ENCODE assay signal across 25 cellular contexts in the genomic region with DNA sequence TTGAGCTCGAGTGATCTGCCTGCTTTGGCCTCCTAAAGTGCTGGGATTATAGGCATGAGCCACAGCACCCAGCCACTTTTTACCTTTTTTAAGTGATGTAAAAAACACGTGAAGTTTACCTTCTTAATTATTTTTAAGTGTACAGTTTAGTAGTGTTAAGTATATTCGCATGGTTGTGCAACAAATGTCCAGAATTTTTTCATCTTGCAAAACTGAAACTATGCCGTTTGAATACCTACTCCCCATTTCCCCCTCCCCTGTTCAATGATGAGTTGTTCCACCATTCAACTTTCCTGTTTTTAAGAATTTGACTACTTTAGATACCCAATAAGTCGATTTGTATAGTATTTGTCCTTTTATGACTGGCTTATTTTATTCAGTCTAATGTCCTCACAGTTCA. TPM values are rescaled to one million over a fixed set of nuclear protein-coding genes. Genes with fewer than 3 reads are reported as not detected.
DNase-seq lines count a peak whose midpoint lies in the region; ATAC-seq and TF ChIP-seq lines count a peak whose summit lies in the region.
"Had no signal": no experiment of that assay in that cellular context is flagged by ENCODE, and none has a peak within 500 bp of the region (broad histone marks: within the 10 kb centered on the region; RNA-seq: fewer than 3 reads in every experiment).

No MANE protein-coding gene starts in this region.

- H2AFZ ChIP-seq in IMR-90 (replicated peaks; ENCODE audit: low read length, poor library complexity), result no peak overlapping the region

- no peak overlapping the region for H3K56ac ChIP-seq in IMR-90 (ENCODE audit: extremely low read depth, insufficient read depth, low read length)

- TF ChIP-seq RAD21 in IMR-90 (IDR thresholded peaks at IDR 0.05; ENCODE audit: low read length), result no peak

- CTCF ChIA-PET in IMR-90 (lab: Yijun Ruan, JAX), result no interaction called here

- no peak overlapping the region for H4K91ac ChIP-seq in IMR-90 (ENCODE audit: insufficient read depth, low read depth, low read length)

- peak overlapping the region; percentile 46; the same call in 1 of the 2 replicates for H3K4me2 ChIP-seq in IMR-90 (ENCODE audit: low read depth, low read length)

- no peak overlapping the region for H4K5ac ChIP-seq in IMR-90 (ENCODE audit: low read depth, low read length)

- H3K4ac ChIP-seq in IMR-90 (ENCODE audit: low read depth, low read length), result no peak overlapping the region

- H4K8ac ChIP-seq in IMR-90 (ENCODE audit: low read depth in 2 of 2, low read length in 2 of 2), result no peak overlapping the region

- H3K9ac ChIP-seq in IMR-90 (ENCODE audit: low read depth, low read length), result no peak overlapping the region

- H4K20me1 ChIP-seq in IMR-90 (ENCODE audit: insufficient read depth, low read length), result peaks cover 68% of the 10 kb centered on the region

- peaks cover 12 to 65% of the 10 kb centered on the region in 2 experiments for H3K79me1 ChIP-seq in IMR-90 (ENCODE audit: low read depth in 1 of 2, low read length in 2 of 2)

- peaks cover 3% of the 10 kb centered on the region; the same call in 1 of the 2 replicates for H3K9me1 ChIP-seq in IMR-90 (ENCODE audit: insufficient read depth, low read length)

- no peak for TF ChIP-seq POLR2A in IMR-90 (IDR thresholded peaks at IDR 0.05; ENCODE audit: low read depth, low read length)
- no peak for TF ChIP-seq POLR2A in thyroid gland (IDR thresholded peaks at IDR 0.05)

- H3K9me3 ChIP-seq in IMR-90 (ENCODE audit: control insufficient read depth, insufficient read depth, low read length), result no peaks in the 10 kb centered on the region
- no peaks in the 10 kb centered on the region for H3K9me3 ChIP-seq in thyroid gland
- H3K9me3 ChIP-seq: SJSA1, testis had no signal

- TF ChIP-seq CTCF in IMR-90 (conservative IDR thresholded peaks at IDR 0.05; ENCODE audit: low read depth, low read length) (no peak), thyroid gland (IDR thresholded peaks at IDR 0.05) (no peak), progenitor cell of endocrine pancreas (IDR thresholded peaks at IDR 0.05; ENCODE audit: unreplicated experiment) (no peak)

- peaks cover 69% of the 10 kb centered on the region for H3K4me1 Mint-ChIP-seq in activated naive CD8-positive, alpha-beta T cell (ENCODE audit: low read depth)
- peaks cover 39% of the 10 kb centered on the region for H3K4me1 Mint-ChIP-seq in activated naive CD8-positive, alpha-beta T cell treated with anti-CD3 and anti-CD28 coated beads, Interleukin-2, amount 50 U/mL, for 24 hours
- H3K4me1 Mint-ChIP-seq in progenitor cell of endocrine pancreas (ENCODE audit: low read depth), result no peaks in the 10 kb centered on the region

- no peaks in the 10 kb centered on the region for H3K9me3 Mint-ChIP-seq in activated naive CD8-positive, alpha-beta T cell (ENCODE audit: low read depth)
- H3K9me3 Mint-ChIP-seq in activated naive CD8-positive, alpha-beta T cell treated with anti-CD3 and anti-CD28 coated beads, Interleukin-2, amount 50 U/mL, for 24 hours, result no peaks in the 10 kb centered on the region
- H3K9me3 Mint-ChIP-seq in progenitor cell of endocrine pancreas (ENCODE audit: low read depth), result no peaks in the 10 kb centered on the region
- H3K9me3 Mint-ChIP-seq: activated T-helper 17 cell treated with anti-CD3 and anti-CD28 coated beads, Interleukin-2, amount 50 U/mL, for 72 hours; CD4-positive, alpha-beta T cell; central memory CD8-positive, alpha-beta T cell had no signal

- no peak for DNase-seq in activated naive CD8-positive, alpha-beta T cell treated with anti-CD3 and anti-CD28 coated beads, Interleukin-2, amount 50 U/mL, for 24 hours
- DNase-seq in IMR-90, result no peak
- peak; percentile 48 for DNase-seq in iris pigment epithelial cell (ENCODE audit: low read depth)
- no peak for DNase-seq in thyroid gland
- no peak for DNase-seq in progenitor cell of endocrine pancreas (ENCODE audit: low spot score, unreplicated experiment)
- DNase-seq in NCI-H2171 (lab: John Stamatoyannopoulos, UW), result no peak
- DNase-seq in NCI-H1417 (lab: John Stamatoyannopoulos, UW), result no peak
- DNase-seq: activated CD4-positive, alpha-beta T cell treated with anti-CD3 and anti-CD28 coated beads, Interleukin-2, amount 50 U/mL, for 1 hour; activated CD8-positive, alpha-beta memory T cell treated with anti-CD3 and anti-CD28 coated beads, Interleukin-2, amount 10 ng/mL, durations not matched to agents 7 days and 5 days; activated naive CD8-positive, alpha-beta T cell treated with anti-CD3 and anti-CD28 coated beads for 36 hours; CD4-positive, alpha-beta T cell; EL; mesenchymal stem cell; NCI-H146; NCI-H510A; occipital lobe; stimulated activated CD4-positive, alpha-beta T cell treated with anti-CD3 and anti-CD28 coated beads, Interleukin-1b, Interleukin-23, amount 100 ng/mL, for 48 hours; T-helper 1 cell; testis had no signal

- intact Hi-C loops in IMR-90 (cut with micrococcal nuclease), result no loop called here
- intact Hi-C loops in thyroid gland (cut with DNase I), result no loop called here

- H3K4me1 ChIP-seq in IMR-90 (ENCODE audit: control insufficient read depth, insufficient read depth, low read length) (0 out of 2 replicates have a peak, but pooled peaks cover 2% of the 10 kb centered on the region), thyroid gland (peaks cover 31 to 40% of the 10 kb centered on the region in 2 donors)
- H3K4me1 ChIP-seq: testis had no signal

- in situ Hi-C loops in IMR-90 (cut with MboI; ENCODE audit: low sequenced_read_pairs), result loop anchor here (25.0 kb wide), 1 partner anchor 1057 kb away; no protein-coding TSS in a partner anchor

- no peak overlapping the region for H3K23ac ChIP-seq in IMR-90 (ENCODE audit: low read depth, low read length)

- H2AK5ac ChIP-seq in IMR-90 (ENCODE audit: low read depth, low read length), result no peak overlapping the region

- no peak overlapping the region for H3K4me3 ChIP-seq in IMR-90 (ENCODE audit: insufficient read depth, low read depth, low read length)
- H3K4me3 ChIP-seq in thyroid gland (replicated peaks in 1 of 3), result no peak overlapping the region
- H3K4me3 ChIP-seq: SJSA1, testis had no signal

- H2BK120ac ChIP-seq in IMR-90 (ENCODE audit: low read depth, low read length), result no peak overlapping the region

- H2BK5ac ChIP-seq in IMR-90 (ENCODE audit: low read depth, low read length, poor library complexity, severe bottlenecking), result no peak overlapping the region

- H3K18ac ChIP-seq in IMR-90 (ENCODE audit: low read depth, low read length), result no peak overlapping the region

- no peak overlapping the region for H3K14ac ChIP-seq in IMR-90 (replicated peaks; ENCODE audit: low read depth, low read length)

- H3K36me3 Mint-ChIP-seq in activated naive CD8-positive, alpha-beta T cell, result peaks cover 16% of the 10 kb centered on the region
- peaks cover 22% of the 10 kb centered on the region for H3K36me3 Mint-ChIP-seq in activated naive CD8-positive, alpha-beta T cell treated with anti-CD3 and anti-CD28 coated beads, Interleukin-2, amount 50 U/mL, for 24 hours (ENCODE audit: low read depth)
- peaks cover 1% of the 10 kb centered on the region for H3K36me3 Mint-ChIP-seq in progenitor cell of endocrine pancreas (ENCODE audit: insufficient read depth)

- peak overlapping the region; percentile 71 for H3K27ac Mint-ChIP-seq in activated naive CD8-positive, alpha-beta T cell
- H3K27ac Mint-ChIP-seq in activated naive CD8-positive, alpha-beta T cell treated with anti-CD3 and anti-CD28 coated beads, Interleukin-2, amount 50 U/mL, for 24 hours, result no peak overlapping the region
- no peak overlapping the region for H3K27ac Mint-ChIP-seq in progenitor cell of endocrine pancreas
- H3K27ac Mint-ChIP-seq: activated CD8-positive, alpha-beta memory T cell treated with anti-CD3 and anti-CD28 coated beads, Interleukin-2, amount 10 ng/mL, durations not matched to agents 7 days and 5 days; activated naive CD8-positive, alpha-beta T cell treated with anti-CD3 and anti-CD28 coated beads for 36 hours; activated T-helper 17 cell treated with anti-CD3 and anti-CD28 coated beads, Interleukin-2, amount 50 U/mL, for 72 hours; CD4-positive, alpha-beta T cell had no signal

- H2BK15ac ChIP-seq in IMR-90 (ENCODE audit: low read depth, low read length), result no peak overlapping the region

- no peak overlapping the region for H2BK20ac ChIP-seq in IMR-90 (ENCODE audit: low read depth, low read length)

- H3K4me3 Mint-ChIP-seq in activated naive CD8-positive, alpha-beta T cell, result no peak overlapping the region
- H3K4me3 Mint-ChIP-seq in activated naive CD8-positive, alpha-beta T cell treated with anti-CD3 and anti-CD28 coated beads, Interleukin-2, amount 50 U/mL, for 24 hours, result no peak overlapping the region
- no peak overlapping the region for H3K4me3 Mint-ChIP-seq in progenitor cell of endocrine pancreas (ENCODE audit: low read depth)
- H3K4me3 Mint-ChIP-seq: activated CD8-positive, alpha-beta memory T cell treated with anti-CD3 and anti-CD28 coated beads, Interleukin-2, amount 10 ng/mL, durations not matched to agents 7 days and 5 days; activated naive CD8-positive, alpha-beta T cell treated with anti-CD3 and anti-CD28 coated beads for 36 hours; activated T-helper 17 cell treated with anti-CD3 and anti-CD28 coated beads, Interleukin-2, amount 50 U/mL, for 72 hours; CD4-positive, alpha-beta T cell; central memory CD8-positive, alpha-beta T cell had no signal

- ATAC-seq in activated naive CD8-positive, alpha-beta T cell treated with anti-CD3 and anti-CD28 coated beads, Interleukin-2, amount 50 U/mL, for 24 hours, result no peak
- no peak for ATAC-seq in IMR-90 (ENCODE audit: low read depth)
- ATAC-seq: activated CD8-positive, alpha-beta memory T cell treated with anti-CD3 and anti-CD28 coated beads, Interleukin-2, amount 10 ng/mL, durations not matched to agents 7 days and 5 days; activated T-helper 17 cell treated with anti-CD3 and anti-CD28 coated beads, Interleukin-2, amount 50 U/mL, for 72 hours; HCT116 had no signal

- WGBS in IMR-90 (ENCODE audit: extremely low coverage in 2 of 2, insufficient read length in 1 of 2), 2 experiments, result no CpG with 5 or more reads among the region's 5 CpGs
- 61 to 62% methylated on average over 5 of the region's 5 CpGs for WGBS in thyroid gland, 2 donors

- POLR2A ChIA-PET in IMR-90 (lab: Charles Lee; ENCODE audit: unreplicated experiment), result no interaction called here

- H3K27me3 ChIP-seq in IMR-90 (ENCODE audit: control insufficient read depth, insufficient read depth, low read length), result no peaks in the 10 kb centered on the region
- no peaks in the 10 kb centered on the region for H3K27me3 ChIP-seq in thyroid gland
- H3K27me3 ChIP-seq: SJSA1, testis had no signal

- no peaks in the 10 kb centered on the region for H3K27me3 Mint-ChIP-seq in activated naive CD8-positive, alpha-beta T cell
- no peaks in the 10 kb centered on the region for H3K27me3 Mint-ChIP-seq in activated naive CD8-positive, alpha-beta T cell treated with anti-CD3 and anti-CD28 coated beads, Interleukin-2, amount 50 U/mL, for 24 hours
- H3K27me3 Mint-ChIP-seq in progenitor cell of endocrine pancreas, result no peaks in the 10 kb centered on the region
- H3K27me3 Mint-ChIP-seq: activated CD8-positive, alpha-beta memory T cell treated with anti-CD3 and anti-CD28 coated beads, Interleukin-2, amount 10 ng/mL, durations not matched to agents 7 days and 5 days; activated naive CD8-positive, alpha-beta T cell treated with anti-CD3 and anti-CD28 coated beads for 36 hours; activated T-helper 17 cell treated with anti-CD3 and anti-CD28 coated beads, Interleukin-2, amount 50 U/mL, for 72 hours; CD4-positive, alpha-beta T cell; central memory CD8-positive, alpha-beta T cell had no signal

- dilution Hi-C loops in IMR-90 (cut with HindIII; ENCODE audit: low sequenced_read_pairs, unreplicated experiment), result no loop called here

- no TSS peak for BruUV-seq in IMR-90 (replicated peaks; lab: Mats Ljungman, UMichigan)

- H3K27ac ChIP-seq in IMR-90 (ENCODE audit: insufficient read depth, low read length), result no peak overlapping the region
- peak overlapping the region; percentile 0 to 73 (median 24) for H3K27ac ChIP-seq in thyroid gland
- H3K27ac ChIP-seq: SJSA1, testis, VCaP had no signal

- H2AK9ac ChIP-seq in IMR-90 (replicated peaks; ENCODE audit: low read depth, low read length, poor library complexity), result no peak overlapping the region

- H3K36me3 ChIP-seq in IMR-90 (ENCODE audit: control insufficient read depth, insufficient read depth, low read length), result peaks cover 3% of the 10 kb centered on the region; the same call in 1 of the 2 replicates
- no peaks in the 10 kb centered on the region for H3K36me3 ChIP-seq in thyroid gland

RNA-seq across cellular contexts. Expression of a gene that starts 10.9 kb away (rescaled TPM):
- total RNA-seq in IMR-90 (2012; rRNA removed) (19.9 and 26.9 TPM in 2 replicates), thyroid gland (10 to 100 TPM in 3 of 4 donors, 1 to 10 TPM in 1; 9.3 to 25.8 (median 15.2) TPM), progenitor cell of endocrine pancreas (20.3 and 21.2 TPM in 2 replicates)
- polyA plus RNA-seq in IMR-90 (2012; rRNA removed), result 18.1 and 20.6 TPM in 2 replicates
- 4.8 and 6.7 TPM in 2 replicates for polyA plus RNA-seq in IMR-90 (2012; cell fraction: cytosol; rRNA removed)
- 1.7 and 7.1 TPM in 2 replicates for polyA plus RNA-seq in IMR-90 (2012; cell fraction: nucleus; rRNA removed; ENCODE audit: low replicate concordance)
